9 cellular contexts compared by ENCODE assay signal in the genomic region with DNA sequence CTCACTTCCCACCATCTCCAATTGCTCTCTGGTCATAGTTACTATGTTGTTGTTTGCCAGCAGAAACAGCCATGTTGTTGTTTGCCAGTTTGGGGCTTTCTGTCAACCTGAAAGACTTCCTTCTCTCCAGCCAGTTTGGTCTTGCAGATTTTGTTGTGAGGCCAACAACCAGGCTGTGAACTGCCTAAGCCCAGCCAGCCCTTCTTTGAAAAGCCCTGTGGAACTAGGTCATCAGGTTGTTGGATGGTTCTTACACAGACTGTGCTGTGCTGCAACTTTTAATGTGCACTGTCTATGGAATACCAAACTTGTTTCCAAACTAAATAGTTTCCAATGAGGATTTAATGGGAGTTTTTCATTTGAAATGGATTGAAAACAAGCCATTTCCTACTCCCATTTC.
"Had no signal": no experiment of that assay in that cellular context is flagged by ENCODE, and none has a peak within 500 bp of the region (broad histone marks: within the 10 kb centered on the region; RNA-seq: fewer than 3 reads in every experiment).

No MANE protein-coding gene starts in this region.

- H3K27me3 ChIP-seq: dorsolateral prefrontal cortex, hepatocyte, tibial nerve had no signal

- H3K36me3 ChIP-seq: tibial nerve had no signal

- DNase-seq: activated CD4-positive, alpha-beta T cell treated with anti-CD3 and anti-CD28 coated beads, Interleukin-2, amount 50 U/mL, for 4 hours; activated CD4-positive, CD25-positive, alpha-beta regulatory T cell; activated T-cell treated with anti-CD3 and anti-CD28 coated beads, Interleukin-2, amount 50 U/mL, for 1 hour; retina; small intestine had no signal

- ATAC-seq: natural killer cell treated with Interleukin-12 subunit alpha and Interleukin-12 subunit beta and Interleukin-15 and Interleukin-18, amount 100 ng/mL, for 72 hours had no signal

- H3K9me3 ChIP-seq: tibial nerve had no signal

- H3K27ac ChIP-seq: hepatocyte, tibial nerve had no signal

- H3K4me3 ChIP-seq: dorsolateral prefrontal cortex, hepatocyte, tibial nerve had no signal
